1 cellular context compared by ENCODE assay signal in genomic region chr3:127031046-127031810, GRCh38.
TF ChIP-seq lines count a peak whose summit lies in the region.

No MANE protein-coding gene starts in this region.

TF ChIP-seq in SK-N-SH treated with all-trans-retinoic acid at 6 μM for 48 hours, 23 proteins besides CTCF, POLR2A, EP300 and RAD21 (continued from another document):
- TF ChIP-seq TSHZ2 (CRISPR knock-in tag; IDR thresholded peaks at IDR 0.05) = no peak
- no peak for TF ChIP-seq PATZ1 (CRISPR knock-in tag; IDR thresholded peaks at IDR 0.05; ENCODE audit: borderline replicate concordance)
- no peak for TF ChIP-seq SNAI2 (CRISPR knock-in tag; IDR thresholded peaks at IDR 0.05)
- no peak for TF ChIP-seq ZNF70 (CRISPR knock-in tag; IDR thresholded peaks at IDR 0.05)
- TF ChIP-seq CSDC2 (CRISPR knock-in tag; IDR thresholded peaks at IDR 0.05) = no peak
- no peak for TF ChIP-seq ZC3H10 (CRISPR knock-in tag; IDR thresholded peaks at IDR 0.05)
- TF ChIP-seq GLIS3 (CRISPR knock-in tag; IDR thresholded peaks at IDR 0.05) = no peak
- TF ChIP-seq TCF4 (CRISPR knock-in tag; IDR thresholded peaks at IDR 0.05; ENCODE audit: borderline replicate concordance) = no peak
